15 cellular contexts compared by ENCODE assay signal in genomic region chr6:1285589-1286340, GRCh38. TPM values are rescaled to one million over a fixed set of nuclear protein-coding genes. Genes with fewer than 3 reads are reported as not detected.
DNase-seq lines count a peak whose midpoint lies in the region; FAIRE-seq and TF ChIP-seq lines count a peak whose summit lies in the region.
"Had no signal": no experiment of that assay in that cellular context is flagged by ENCODE, and none has a peak within 500 bp of the region (broad histone marks: within the 10 kb centered on the region; RNA-seq: fewer than 3 reads in every experiment).

No MANE protein-coding gene starts in this region.

- no peak for TF ChIP-seq EP300 in sigmoid colon (IDR thresholded peaks at IDR 0.05)

- H3K4me3 ChIP-seq in Loucy (ENCODE audit: low read length, poor library complexity, severe bottlenecking) (no peak overlapping the region), cardiac fibroblast (replicated peaks in 1 of 2; ENCODE audit: low read depth in 2 of 2, low read length in 2 of 2) (no peak overlapping the region), mesenchymal stem cell (ENCODE audit: insufficient read depth in 1 of 2, low read depth in 1 of 2, low read length in 2 of 2) (no peak overlapping the region), sigmoid colon (no peak overlapping the region)
- H3K4me3 ChIP-seq: upper lobe of left lung had no signal

- H3K4ac ChIP-seq in mesenchymal stem cell (ENCODE audit: low read depth in 1 of 2, low read length in 2 of 2), result no peak overlapping the region

- intact Hi-C loops in sigmoid colon (cut with DNase I), result no loop called here

- TF ChIP-seq CTCF in Loucy (conservative IDR thresholded peaks at IDR 0.05; ENCODE audit: low read length) (no peak), cardiac fibroblast (IDR thresholded peaks at IDR 0.05; ENCODE audit: low read depth, low read length) (no peak), sigmoid colon (IDR thresholded peaks at IDR 0.05) (no peak)

- H3K18ac ChIP-seq in mesenchymal stem cell (ENCODE audit: low read depth in 1 of 2, low read length in 2 of 2), result no peak overlapping the region

- FAIRE-seq in GM12891 (lab: Jason Lieb, UNC), result no peak

- H3K9me3 Mint-ChIP-seq in activated CD4-positive, alpha-beta T cell treated with anti-CD3 and anti-CD28 coated beads, Interleukin-2, amount 10 ng/mL, durations not matched to agents 7 days and 5 days, result no peaks in the 10 kb centered on the region

- H3F3A ChIP-seq in Loucy (ENCODE audit: low read depth), result 0 out of 2 replicates have a peak, but pooled peaks cover 3% of the 10 kb centered on the region

- no peak overlapping the region for H3K23ac ChIP-seq in mesenchymal stem cell (ENCODE audit: low read length in 2 of 2)

- no peak overlapping the region for H2BK15ac ChIP-seq in mesenchymal stem cell (ENCODE audit: low read depth, poor library complexity, severe bottlenecking)

- peaks cover 2% of the 10 kb centered on the region for H3K4me1 Mint-ChIP-seq in activated CD4-positive, alpha-beta T cell treated with anti-CD3 and anti-CD28 coated beads, Interleukin-2, amount 10 ng/mL, durations not matched to agents 7 days and 5 days

- no peak overlapping the region for H3K14ac ChIP-seq in mesenchymal stem cell (ENCODE audit: low read length in 2 of 2)

- H2BK12ac ChIP-seq in mesenchymal stem cell (ENCODE audit: low read length in 2 of 2), result no peak overlapping the region

- no peak overlapping the region for H4K8ac ChIP-seq in mesenchymal stem cell (ENCODE audit: low read length)

- peaks cover 13% of the 10 kb centered on the region for H3K27me3 Mint-ChIP-seq in activated CD4-positive, alpha-beta T cell treated with anti-CD3 and anti-CD28 coated beads, Interleukin-2, amount 10 ng/mL, durations not matched to agents 7 days and 5 days

- POLR2A ChIA-PET in activated CD4-positive, alpha-beta T cell treated with anti-CD3 and anti-CD28 coated beads, Interleukin-2, amount 10 ng/mL, durations not matched to agents 7 days and 5 days (lab: Charles Lee), result no interaction called here

- H3K36me3 Mint-ChIP-seq in activated CD4-positive, alpha-beta T cell treated with anti-CD3 and anti-CD28 coated beads, Interleukin-2, amount 10 ng/mL, durations not matched to agents 7 days and 5 days (ENCODE audit: low read depth), result no peaks in the 10 kb centered on the region

- H2BK5ac ChIP-seq in mesenchymal stem cell (ENCODE audit: low read depth, low read length, poor library complexity, severe bottlenecking), result no peak overlapping the region

- H2AK5ac ChIP-seq in mesenchymal stem cell (ENCODE audit: low read length, severe bottlenecking), result no peak overlapping the region

- 57% methylated on average over 9 of the region's 9 CpGs for whole genome bisulfite sequencing in mesenchymal stem cell
- WGBS in sigmoid colon, 2 donors, result 46 to 75% methylated on average over 9 of the region's 9 CpGs

- H3K4me3 Mint-ChIP-seq in activated CD4-positive, alpha-beta T cell treated with anti-CD3 and anti-CD28 coated beads, Interleukin-2, amount 10 ng/mL, durations not matched to agents 7 days and 5 days, result no peak overlapping the region

- H3K4me1 ChIP-seq in Loucy (ENCODE audit: insufficient read depth, low read length, poor library complexity, severe bottlenecking), result peaks cover 70% of the 10 kb centered on the region
- peaks cover 14% of the 10 kb centered on the region for H3K4me1 ChIP-seq in mesenchymal stem cell (ENCODE audit: control insufficient read depth, insufficient read depth, low read depth, low read length)
- no peaks in the 10 kb centered on the region for H3K4me1 ChIP-seq in sigmoid colon

- H2BK120ac ChIP-seq in mesenchymal stem cell (ENCODE audit: low read depth, low read length), result no peak overlapping the region

- no peaks in the 10 kb centered on the region for H3K79me2 ChIP-seq in Loucy (ENCODE audit: insufficient read depth, low read length)

- TF ChIP-seq POLR2A in GM12891 (IDR thresholded peaks at IDR 0.05; ENCODE audit: low read depth, low read length), result no peak
- TF ChIP-seq POLR2A in sigmoid colon (IDR thresholded peaks at IDR 0.05), result no peak

- H3K4me2 ChIP-seq in Loucy (ENCODE audit: low read depth, low read length, poor library complexity, severe bottlenecking) (peak overlapping the region; percentile 6), mesenchymal stem cell (ENCODE audit: low read length, poor library complexity, severe bottlenecking) (no peak overlapping the region)

- H3K27ac ChIP-seq in mesenchymal stem cell (ENCODE audit: low read length, poor library complexity, severe bottlenecking) (peak overlapping the region; percentile 62), sigmoid colon (no peak overlapping the region)
- H3K27ac ChIP-seq: VCaP had no signal

- DNase-seq in CD1c-positive myeloid dendritic cell (ENCODE audit: extremely low spot score) (peak; percentile 56), cardiac fibroblast (ENCODE audit: low read depth in 2 of 2) (peak; percentile 19 to 32), mesenchymal stem cell (peak; percentile 78), GM12891 (ENCODE audit: insufficient read length, low spot score) (no peak), sigmoid colon (no peak)
- DNase-seq in stimulated activated CD4-positive, alpha-beta T cell treated with anti-CD3 and anti-CD28 coated beads, Interleukin-2, amount 100 ng/mL, for 24 hours, result no peak
- DNase-seq in activated CD4-positive, alpha-beta T cell treated with anti-CD3 and anti-CD28 coated beads, Interleukin-2, amount 10 ng/mL, durations not matched to agents 7 days and 5 days, result no peak
- DNase-seq: activated T-cell treated with anti-CD3 and anti-CD28 coated beads, Interleukin-2, amount 50 U/mL, for 48 hours; central memory CD4-positive, alpha-beta T cell; DMS53; upper lobe of left lung had no signal

- H3K9ac ChIP-seq in Loucy (ENCODE audit: low read depth, low read length, poor library complexity, severe bottlenecking) (peak overlapping the region; percentile 18), mesenchymal stem cell (ENCODE audit: low read length) (no peak overlapping the region)

- H3K36me3 ChIP-seq in Loucy (ENCODE audit: insufficient read depth, low read length), result no peaks in the 10 kb centered on the region
- no peaks in the 10 kb centered on the region for H3K36me3 ChIP-seq in mesenchymal stem cell (ENCODE audit: control insufficient read depth in 1 of 2, insufficient read depth in 2 of 2, low read depth in 1 of 2, low read length in 2 of 2)
- no peaks in the 10 kb centered on the region for H3K36me3 ChIP-seq in sigmoid colon
- H3K36me3 ChIP-seq: upper lobe of left lung had no signal

- H3K27me3 ChIP-seq in Loucy (ENCODE audit: insufficient read depth, low read length, poor library complexity, severe bottlenecking) (no peaks in the 10 kb centered on the region), mesenchymal stem cell (ENCODE audit: control insufficient read depth in 1 of 2, insufficient read depth in 1 of 2, low read length in 2 of 2) (peaks cover 0 to 8% of the 10 kb centered on the region in 2 experiments), sigmoid colon (peaks cover 0 to 12% (median 0%) of the 10 kb centered on the region in 3 donors)
- H3K27me3 ChIP-seq: upper lobe of left lung had no signal

- CTCF ChIA-PET in activated CD4-positive, alpha-beta T cell treated with anti-CD3 and anti-CD28 coated beads, Interleukin-2, amount 10 ng/mL, durations not matched to agents 7 days and 5 days (lab: Charles Lee), result no interaction called here

- H4K91ac ChIP-seq in mesenchymal stem cell (ENCODE audit: low read length), result no peak overlapping the region

- H3K79me1 ChIP-seq in mesenchymal stem cell (replicated peaks; ENCODE audit: low read length, poor library complexity, severe bottlenecking), result no peaks in the 10 kb centered on the region

- H2AFZ ChIP-seq in Loucy (ENCODE audit: low read length), result no peak overlapping the region
- H2AFZ ChIP-seq in mesenchymal stem cell (ENCODE audit: low read depth, low read length), result no peak overlapping the region

- no peaks in the 10 kb centered on the region for H4K20me1 ChIP-seq in Loucy (ENCODE audit: insufficient read depth, low read length, poor library complexity, severe bottlenecking)

- H3K9me3 ChIP-seq in Loucy (ENCODE audit: insufficient read depth, low read depth, low read length) (no peaks in the 10 kb centered on the region), mesenchymal stem cell (ENCODE audit: control insufficient read depth, low read length) (no peaks in the 10 kb centered on the region), sigmoid colon (no peaks in the 10 kb centered on the region)
- H3K9me3 ChIP-seq: upper lobe of left lung had no signal

- no peak overlapping the region for H3K27ac Mint-ChIP-seq in activated CD4-positive, alpha-beta T cell treated with anti-CD3 and anti-CD28 coated beads, Interleukin-2, amount 10 ng/mL, durations not matched to agents 7 days and 5 days

- H3K9me2 ChIP-seq in Loucy (replicated peaks; ENCODE audit: low read depth, low read length), result no peaks in the 10 kb centered on the region

TF ChIP-seq in GM12891, 5 proteins besides CTCF, POLR2A, EP300 and RAD21:
- TF ChIP-seq POLR2AphosphoS5 (IDR thresholded peaks at IDR 0.05; ENCODE audit: low read depth, low read length) (no peak), SPI1 (IDR thresholded peaks at IDR 0.05; ENCODE audit: low read depth, low read length) (no peak), TAF1 (IDR thresholded peaks at IDR 0.05; ENCODE audit: low read depth, low read length) (no peak), POU2F2 (IDR thresholded peaks at IDR 0.05; ENCODE audit: low read depth, low read length) (no peak), PAX5 (IDR thresholded peaks at IDR 0.05; ENCODE audit: insufficient read depth, low read length, severe bottlenecking) (no peak)

RNA-seq across cellular contexts. Expression of gene FOXQ1, which starts 26.1 kb away (rescaled TPM):
- 0.21 TPM for polyA plus RNA-seq in mesenchymal stem cell (2013, experiment 1 of 2)
- polyA plus RNA-seq in mesenchymal stem cell (2013, experiment 2 of 2), result 0.19 TPM
- polyA plus RNA-seq in GM12891 (2012; ENCODE audit: low read depth, missing spikeins), result not detected
- under 1 TPM in 1 of 4 donors, not detected in 3; 0.33 TPM for total RNA-seq in sigmoid colon
- polyA plus RNA-seq in sigmoid colon, result under 1 TPM in 2 of 3 donors, not detected in 1; 0.34 to 0.60 TPM
- not detected for total RNA-seq in activated CD4-positive, alpha-beta T cell treated with anti-CD3 and anti-CD28 coated beads, Interleukin-2, amount 10 ng/mL, durations not matched to agents 7 days and 5 days
- total RNA-seq: glomerular endothelial cell, lung microvascular endothelial cell had no signal

Comparison
In these comparisons a context has a peak if more than half of its experiments do, and no peak if none do; other contexts are left out.
1. DNase-seq: peak in CD1c-positive myeloid dendritic cell (single experiment), cardiac fibroblast (2 of 2) and mesenchymal stem cell (single experiment); none in stimulated activated CD4-positive, alpha-beta T cell treated with anti-CD3 and anti-CD28 coated beads, Interleukin-2, amount 100 ng/mL, for 24 hours (0 of 2), GM12891 (single experiment), sigmoid colon (single experiment) and activated CD4-positive, alpha-beta T cell treated with anti-CD3 and anti-CD28 coated beads, Interleukin-2, amount 10 ng/mL, durations not matched to agents 7 days and 5 days (single experiment).